ENCODE assay signal across 1 cellular context in the genomic region with DNA sequence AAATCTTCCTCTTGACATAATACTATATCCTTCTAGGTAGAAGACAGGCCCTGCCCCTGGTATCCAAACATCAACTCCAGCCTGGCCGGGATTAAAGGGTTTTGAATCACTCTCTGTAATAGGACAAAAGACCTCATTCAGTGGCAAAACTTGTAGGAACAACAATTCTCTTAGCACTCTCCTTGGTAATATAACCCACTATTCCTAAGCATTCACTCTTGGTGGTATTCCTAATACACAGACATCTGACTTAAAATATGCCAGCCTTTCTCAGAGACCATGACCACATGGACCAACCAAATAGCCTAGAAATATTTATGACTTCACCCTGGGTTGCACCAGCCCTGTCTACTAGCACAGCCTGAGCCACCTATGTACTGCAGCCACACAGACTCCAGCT.
TF ChIP-seq lines count a peak whose summit lies in the region.

No MANE protein-coding gene starts in this region.

TF ChIP-seq in K562, 482 proteins besides CTCF, POLR2A, EP300 and RAD21 (continued from another document):
- TF ChIP-seq, protein P1, sequence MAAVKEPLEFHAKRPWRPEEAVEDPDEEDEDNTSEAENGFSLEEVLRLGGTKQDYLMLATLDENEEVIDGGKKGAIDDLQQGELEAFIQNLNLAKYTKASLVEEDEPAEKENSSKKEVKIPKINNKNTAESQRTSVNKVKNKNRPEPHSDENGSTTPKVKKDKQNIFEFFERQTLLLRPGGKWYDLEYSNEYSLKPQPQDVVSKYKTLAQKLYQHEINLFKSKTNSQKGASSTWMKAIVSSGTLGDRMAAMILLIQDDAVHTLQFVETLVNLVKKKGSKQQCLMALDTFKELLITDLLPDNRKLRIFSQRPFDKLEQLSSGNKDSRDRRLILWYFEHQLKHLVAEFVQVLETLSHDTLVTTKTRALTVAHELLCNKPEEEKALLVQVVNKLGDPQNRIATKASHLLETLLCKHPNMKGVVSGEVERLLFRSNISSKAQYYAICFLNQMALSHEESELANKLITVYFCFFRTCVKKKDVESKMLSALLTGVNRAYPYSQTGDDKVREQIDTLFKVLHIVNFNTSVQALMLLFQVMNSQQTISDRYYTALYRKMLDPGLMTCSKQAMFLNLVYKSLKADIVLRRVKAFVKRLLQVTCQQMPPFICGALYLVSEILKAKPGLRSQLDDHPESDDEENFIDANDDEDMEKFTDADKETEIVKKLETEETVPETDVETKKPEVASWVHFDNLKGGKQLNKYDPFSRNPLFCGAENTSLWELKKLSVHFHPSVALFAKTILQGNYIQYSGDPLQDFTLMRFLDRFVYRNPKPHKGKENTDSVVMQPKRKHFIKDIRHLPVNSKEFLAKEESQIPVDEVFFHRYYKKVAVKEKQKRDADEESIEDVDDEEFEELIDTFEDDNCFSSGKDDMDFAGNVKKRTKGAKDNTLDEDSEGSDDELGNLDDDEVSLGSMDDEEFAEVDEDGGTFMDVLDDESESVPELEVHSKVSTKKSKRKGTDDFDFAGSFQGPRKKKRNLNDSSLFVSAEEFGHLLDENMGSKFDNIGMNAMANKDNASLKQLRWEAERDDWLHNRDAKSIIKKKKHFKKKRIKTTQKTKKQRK (IDR thresholded peaks at IDR 0.05; ENCODE audit: borderline replicate concordance, low read depth, low read length), result no peak
